8 cellular contexts compared by ENCODE assay signal in genomic region chr11:11157201-11157600, GRCh38.
DNase-seq lines count a peak whose midpoint lies in the region; ATAC-seq and TF ChIP-seq lines count a peak whose summit lies in the region.

No MANE protein-coding gene starts in this region.

- intact Hi-C loops in activated CD4-positive, alpha-beta T cell treated with anti-CD3 and anti-CD28 coated beads for 36 hours (cut with DNase I, micrococcal nuclease), result loop anchor here in 1 of 2 experiments (1.0 to 10.0 kb wide), 5 partner anchors 110 to 352 kb away; partner anchors contain the start of gene EIF4G2
- intact Hi-C loops in gastrocnemius medialis (cut with DNase I; ENCODE audit: low total_unique reads) (loop anchor here (1.0 kb wide), 1 partner anchor 120 kb away; no protein-coding TSS in a partner anchor), CD14-positive monocyte (cut with micrococcal nuclease) (no loop called here)

- peaks cover 26% of the 10 kb centered on the region for H3K4me1 Mint-ChIP-seq in activated CD4-positive, alpha-beta T cell treated with anti-CD3 and anti-CD28 coated beads for 36 hours
- H3K4me1 Mint-ChIP-seq in CD14-positive monocyte, result no peaks in the 10 kb centered on the region

- no peak overlapping the region for H3K27ac ChIP-seq in gastrocnemius medialis

- H3K36me3 Mint-ChIP-seq in activated CD4-positive, alpha-beta T cell treated with anti-CD3 and anti-CD28 coated beads for 36 hours (ENCODE audit: low read depth), result peaks cover 3% of the 10 kb centered on the region
- H3K36me3 Mint-ChIP-seq in CD14-positive monocyte, result no peaks in the 10 kb centered on the region

- H3K4me3 ChIP-seq in epithelial cell of esophagus (ENCODE audit: low read length) (no peak overlapping the region), gastrocnemius medialis (no peak overlapping the region)

- DNase-seq in COLO668 (lab: John Stamatoyannopoulos, UW; ENCODE audit: unreplicated experiment) (peak; percentile 36), HUDEP-2 (lab: John Stamatoyannopoulos, UW; ENCODE audit: unreplicated experiment in 76 of 76) (peak in 39 of 76 experiments; percentile 1 to 50 (median 21)), epithelial cell of esophagus (ENCODE audit: low read depth) (peak; percentile 48), gastrocnemius medialis (no peak), epidermal melanocyte (ENCODE audit: insufficient read length, low spot score) (no peak), CD14-positive monocyte (ENCODE audit: low spot score) (no peak), globus pallidus (ENCODE audit: low spot score) (no peak)
- peak; percentile 69 for DNase-seq in activated CD4-positive, alpha-beta T cell treated with anti-CD3 and anti-CD28 coated beads for 36 hours

- ATAC-seq in activated CD4-positive, alpha-beta T cell treated with anti-CD3 and anti-CD28 coated beads for 36 hours, result peak; percentile 42
- peak in 1 of 2 donors; percentile 77 for ATAC-seq in gastrocnemius medialis

- no peak overlapping the region for H3K4me3 Mint-ChIP-seq in activated CD4-positive, alpha-beta T cell treated with anti-CD3 and anti-CD28 coated beads for 36 hours
- no peak overlapping the region for H3K4me3 Mint-ChIP-seq in CD14-positive monocyte

- no peaks in the 10 kb centered on the region for H3K9me3 Mint-ChIP-seq in activated CD4-positive, alpha-beta T cell treated with anti-CD3 and anti-CD28 coated beads for 36 hours (ENCODE audit: low read depth)
- peaks cover 0 to 9% (median 5%) of the 10 kb centered on the region in 7 donors for H3K9me3 Mint-ChIP-seq in CD14-positive monocyte

- POLR2A ChIA-PET in activated CD4-positive, alpha-beta T cell treated with anti-CD3 and anti-CD28 coated beads for 36 hours (lab: Charles Lee), result interaction anchor here (0.7 kb wide), 1 partner anchor 357 kb away, joined by 3 read pairs; no protein-coding TSS in a partner anchor

- H3K27ac Mint-ChIP-seq in activated CD4-positive, alpha-beta T cell treated with anti-CD3 and anti-CD28 coated beads for 36 hours, result peak overlapping the region; percentile 76
- no peak overlapping the region for H3K27ac Mint-ChIP-seq in CD14-positive monocyte

- CTCF ChIA-PET in activated CD4-positive, alpha-beta T cell treated with anti-CD3 and anti-CD28 coated beads for 36 hours (lab: Charles Lee), result interaction anchor here (0.6 to 3.9 kb wide), 14 partner anchors 8 to 364 kb away, joined by 3 to 18 read pairs (median 5); no protein-coding TSS in a partner anchor

- no peaks in the 10 kb centered on the region for H3K27me3 Mint-ChIP-seq in activated CD4-positive, alpha-beta T cell treated with anti-CD3 and anti-CD28 coated beads for 36 hours
- peaks cover 2 to 7% (median 3%) of the 10 kb centered on the region in 3 donors for H3K27me3 Mint-ChIP-seq in CD14-positive monocyte (ENCODE audit: low read depth in 3 of 3)

- no peak for TF ChIP-seq POLR2A in gastrocnemius medialis (IDR thresholded peaks at IDR 0.05)

- H3K27me3 ChIP-seq in gastrocnemius medialis, result no peaks in the 10 kb centered on the region

- in situ Hi-C loops in gastrocnemius medialis (cut with MboI; ENCODE audit: low sequenced_read_pairs in 4 of 4), result loop anchor here in 1 of 4 donors (10.0 kb wide), 1 partner anchor 112 kb away; no protein-coding TSS in a partner anchor

- H3K4me1 ChIP-seq in gastrocnemius medialis, result no peaks in the 10 kb centered on the region

- H3K9me3 ChIP-seq in gastrocnemius medialis, result no peaks in the 10 kb centered on the region

- H3K36me3 ChIP-seq in gastrocnemius medialis, result no peaks in the 10 kb centered on the region

- peak; percentile 48 for TF ChIP-seq CTCF in epithelial cell of esophagus (IDR thresholded peaks at IDR 0.05; ENCODE audit: insufficient read depth, low read depth, low read length, missing control alignments)
- peak in 4 of 5 experiments; percentile 22 to 51 (median 30) for TF ChIP-seq CTCF in gastrocnemius medialis (IDR thresholded peaks at IDR 0.05 in 4 of 5, conservative IDR thresholded peaks at IDR 0.05 in 1 of 5)
- no peak for TF ChIP-seq CTCF in CD14-positive monocyte (IDR thresholded peaks at IDR 0.05)

Comparison
In these comparisons a context has a peak if more than half of its experiments do, and no peak if none do; other contexts are left out.
1. DNase-seq: peak in COLO668 (single experiment), HUDEP-2 (39 of 76), activated CD4-positive, alpha-beta T cell treated with anti-CD3 and anti-CD28 coated beads for 36 hours (single experiment) and epithelial cell of esophagus (single experiment); none in gastrocnemius medialis (0 of 2), epidermal melanocyte (single experiment), CD14-positive monocyte (single experiment) and globus pallidus (single experiment).